Comparison of ENCODE assay signal across 28 cellular contexts in genomic region chr7:108331971-108332370, GRCh38.
"Had no signal": no experiment of that assay in that cellular context is flagged by ENCODE, and none has a peak within 500 bp of the region (broad histone marks: within the 10 kb centered on the region; RNA-seq: fewer than 3 reads in every experiment).

No MANE protein-coding gene starts in this region.

- FAIRE-seq: TTC549 had no signal

- H3K9me3 Mint-ChIP-seq: activated CD4-positive, alpha-beta memory T cell treated with anti-CD3 and anti-CD28 coated beads for 36 hours; activated CD4-positive, alpha-beta T cell treated with anti-CD3 and anti-CD28 coated beads, Interleukin-2, amount 10 ng/mL, durations not matched to agents 7 days and 5 days; activated naive CD4-positive, alpha-beta T cell treated with anti-CD3 and anti-CD28 coated beads, Interleukin-2, amount 10 ng/mL, durations not matched to agents 7 days and 5 days; activated T-cell treated with anti-CD3 and anti-CD28 coated beads, Interleukin-2, amount 50 U/mL, for 4 hours; activated T-helper 17 cell treated with anti-CD3 and anti-CD28 coated beads, Interleukin-2, amount 50 U/mL, for 72 hours; T-cell had no signal

- H3K4me1 ChIP-seq: breast epithelium, colonic mucosa, Peyer's patch had no signal

- H3K27me3 Mint-ChIP-seq: activated naive CD4-positive, alpha-beta T cell treated with anti-CD3 and anti-CD28 coated beads, Interleukin-2, amount 10 ng/mL, durations not matched to agents 7 days and 5 days; T-cell had no signal

- H3K4me1 Mint-ChIP-seq: activated CD4-positive, alpha-beta T cell treated with anti-CD3 and anti-CD28 coated beads, Interleukin-2, amount 10 ng/mL, durations not matched to agents 7 days and 5 days; activated naive CD4-positive, alpha-beta T cell treated with anti-CD3 and anti-CD28 coated beads, Interleukin-2, amount 10 ng/mL, durations not matched to agents 7 days and 5 days; activated T-helper 17 cell treated with anti-CD3 and anti-CD28 coated beads, Interleukin-2, amount 50 U/mL, for 72 hours had no signal

- H3K36me3 Mint-ChIP-seq: activated CD4-positive, alpha-beta memory T cell treated with anti-CD3 and anti-CD28 coated beads for 36 hours; activated naive CD4-positive, alpha-beta T cell treated with anti-CD3 and anti-CD28 coated beads, Interleukin-2, amount 10 ng/mL, durations not matched to agents 7 days and 5 days; T-cell had no signal

- H3K9me3 ChIP-seq: breast epithelium, colonic mucosa, Peyer's patch had no signal

- H3K4me3 ChIP-seq: breast epithelium, colonic mucosa, Peyer's patch had no signal

- H3K27ac Mint-ChIP-seq: activated CD4-positive, alpha-beta memory T cell treated with anti-CD3 and anti-CD28 coated beads for 36 hours; activated CD4-positive, alpha-beta T cell treated with anti-CD3 and anti-CD28 coated beads, Interleukin-2, amount 10 ng/mL, durations not matched to agents 7 days and 5 days; activated naive CD4-positive, alpha-beta T cell treated with anti-CD3 and anti-CD28 coated beads, Interleukin-2, amount 10 ng/mL, durations not matched to agents 7 days and 5 days; activated T-helper 17 cell treated with anti-CD3 and anti-CD28 coated beads, Interleukin-2, amount 50 U/mL, for 72 hours; T-cell had no signal

- H3K36me3 ChIP-seq: breast epithelium, colonic mucosa, Peyer's patch had no signal

- DNase-seq: activated CD4-positive, alpha-beta memory T cell treated with anti-CD3 and anti-CD28 coated beads for 36 hours; activated CD4-positive, alpha-beta T cell treated with anti-CD3 and anti-CD28 coated beads, Interleukin-2, amount 10 ng/mL, durations not matched to agents 7 days and 5 days; activated CD4-positive, CD25-positive, alpha-beta regulatory T cell; activated CD8-positive, alpha-beta memory T cell treated with anti-CD3 and anti-CD28 coated beads for 24 hours; activated gamma-delta T cell treated with Interleukin-2 at 50 U/mL for 16 hours; activated naive CD4-positive, alpha-beta T cell treated with anti-CD3 and anti-CD28 coated beads, Interleukin-2, amount 10 ng/mL, durations not matched to agents 7 days and 5 days; activated T-cell treated with anti-CD3 and anti-CD28 coated beads, Interleukin-2, amount 50 U/mL, for 4 hours; aorta; caudate nucleus; colonic mucosa; IMR-90; Kasumi-1; KBM-7; NCI-H1048; NCI-H1694; NCI-H2029 treated with DMSO at 0.1 percent for 48 hours; NCI-H446 treated with DMSO at 0.1 percent for 48 hours; NCI-H524 treated with DMSO at 0.1 percent for 48 hours; NK-92 treated with Interleukin-12 subunit alpha and Interleukin-12 subunit beta, amount 100 ng/mL, for 24 hours; Peyer's patch; SHP77 treated with DMSO at 0.1 percent for 48 hours; T-cell; T-helper 2 cell; T1000 had no signal

- H3K4me3 Mint-ChIP-seq: activated CD4-positive, alpha-beta memory T cell treated with anti-CD3 and anti-CD28 coated beads for 36 hours; activated CD4-positive, alpha-beta T cell treated with anti-CD3 and anti-CD28 coated beads, Interleukin-2, amount 10 ng/mL, durations not matched to agents 7 days and 5 days; activated naive CD4-positive, alpha-beta T cell treated with anti-CD3 and anti-CD28 coated beads, Interleukin-2, amount 10 ng/mL, durations not matched to agents 7 days and 5 days; activated T-cell treated with anti-CD3 and anti-CD28 coated beads, Interleukin-2, amount 50 U/mL, for 4 hours; activated T-helper 17 cell treated with anti-CD3 and anti-CD28 coated beads, Interleukin-2, amount 50 U/mL, for 72 hours; T-cell had no signal

- H3K27ac ChIP-seq: breast epithelium, colonic mucosa, Peyer's patch, VCaP had no signal

- H3K27me3 ChIP-seq: breast epithelium, colonic mucosa, Peyer's patch had no signal

- ATAC-seq: activated T-cell treated with anti-CD3 and anti-CD28 coated beads, Interleukin-2, amount 50 U/mL, for 4 hours; activated T-helper 17 cell treated with anti-CD3 and anti-CD28 coated beads, Interleukin-2, amount 50 U/mL, for 72 hours; T-cell had no signal
